ENCODE assay signal across 8 cellular contexts in the genomic region with DNA sequence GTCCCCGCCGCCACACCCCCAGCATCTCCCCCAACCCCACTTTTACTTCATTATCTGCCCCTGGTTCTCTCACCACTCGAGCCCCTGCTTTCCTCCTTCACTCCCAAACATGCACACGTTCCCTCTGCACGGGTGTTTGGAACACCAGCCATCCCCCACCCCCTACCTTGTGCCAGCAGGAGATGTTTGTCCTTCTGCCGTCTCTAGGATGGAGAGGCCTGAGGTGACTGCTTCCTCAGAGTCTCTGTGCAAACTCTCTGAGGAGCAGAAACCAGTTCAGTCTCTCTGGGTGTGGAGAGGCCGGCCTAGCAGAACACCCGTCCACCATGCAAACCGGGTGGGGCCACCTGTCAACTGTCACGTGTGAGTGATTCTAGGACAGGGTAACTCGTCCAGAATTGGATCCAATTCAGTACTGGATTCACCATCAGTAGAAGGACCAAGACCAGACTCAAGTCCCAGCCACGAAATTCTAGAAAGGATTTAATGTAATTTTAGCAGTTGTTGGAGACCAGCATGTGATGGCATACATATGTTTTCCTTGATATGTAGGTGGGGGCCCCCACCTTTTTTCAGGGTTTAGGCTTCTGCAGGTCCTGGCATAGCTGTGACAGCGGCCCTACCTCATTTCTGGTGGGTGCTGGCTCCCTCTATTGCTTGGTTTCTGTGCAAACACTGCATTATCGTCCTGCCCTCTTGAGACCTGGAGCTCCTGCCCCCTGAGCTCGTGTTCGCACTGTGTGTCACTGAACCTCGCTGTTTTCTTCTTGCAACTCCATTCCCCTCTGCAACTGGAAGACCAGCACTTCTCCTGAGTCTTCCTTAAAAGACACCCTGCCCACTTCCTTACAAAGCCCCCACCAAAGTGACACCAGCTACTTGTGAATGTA. TPM values are rescaled to one million over a fixed set of nuclear protein-coding genes. Genes with fewer than 3 reads are reported as not detected.
DNase-seq lines count a peak whose midpoint lies in the region; ATAC-seq and TF ChIP-seq lines count a peak whose summit lies in the region.
"Had no signal": no experiment of that assay in that cellular context is flagged by ENCODE, and none has a peak within 500 bp of the region (broad histone marks: within the 10 kb centered on the region; RNA-seq: fewer than 3 reads in every experiment).

A gene with protein sequence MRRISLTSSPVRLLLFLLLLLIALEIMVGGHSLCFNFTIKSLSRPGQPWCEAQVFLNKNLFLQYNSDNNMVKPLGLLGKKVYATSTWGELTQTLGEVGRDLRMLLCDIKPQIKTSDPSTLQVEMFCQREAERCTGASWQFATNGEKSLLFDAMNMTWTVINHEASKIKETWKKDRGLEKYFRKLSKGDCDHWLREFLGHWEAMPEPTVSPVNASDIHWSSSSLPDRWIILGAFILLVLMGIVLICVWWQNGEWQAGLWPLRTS (minus strand): TSS at position 259 of the 890 bp plus-strand sequence. CDS start 7,212 bp downstream, outside the sequence.

- CTCF ChIA-PET in WTC11 (lab: Charles Lee), result interaction anchor here (0.6 to 1.1 kb wide), 7 partner anchors 12 to 66 kb away, joined by 3 to 9 read pairs (median 3); no protein-coding TSS in a partner anchor

- no peak within 1 kb of the TSS for H3K4me3 Mint-ChIP-seq in WTC11

- no peak within 1 kb of the TSS for H3K4me2 ChIP-seq in hepatocyte

- TF ChIP-seq EP300 in Ishikawa (IDR thresholded peaks at IDR 0.05; ENCODE audit: borderline replicate concordance) (no peak), suprapubic skin (IDR thresholded peaks at IDR 0.05) (no peak)

- POLR2A ChIA-PET in WTC11 (lab: Charles Lee), result no interaction called here

- H3K36me3 Mint-ChIP-seq in WTC11, result no peaks in the 10 kb centered on the region

- H3K4me1 Mint-ChIP-seq in WTC11, result peaks cover 14% of the 10 kb centered on the region

- no peaks in the 10 kb centered on the region for H3K9me3 ChIP-seq in hepatocyte (ENCODE audit: low read depth)
- H3K9me3 ChIP-seq in suprapubic skin, result no peaks in the 10 kb centered on the region

- WGBS in hepatocyte (ENCODE audit: low lambda C conversion rate, missing lambda C conversion rate), result 77% methylated on average over 17 of the region's 17 CpGs
- 54% methylated on average over 17 of the region's 17 CpGs for WGBS in suprapubic skin

- H2AFZ ChIP-seq in hepatocyte, result no peak within 1 kb of the TSS

- peaks cover 6% of the 10 kb centered on the region; the same call in 1 of the 2 replicates for H3K27me3 Mint-ChIP-seq in WTC11 (ENCODE audit: low read depth)

- TF ChIP-seq POLR2A in suprapubic skin (IDR thresholded peaks at IDR 0.05), result no peak

- H3K4me1 ChIP-seq in hepatocyte (ENCODE audit: insufficient read depth) (peaks cover 7% of the 10 kb centered on the region), suprapubic skin (peaks cover 64% of the 10 kb centered on the region)

- H3K27me3 ChIP-seq in hepatocyte (no peaks in the 10 kb centered on the region), suprapubic skin (no peaks in the 10 kb centered on the region)

- ATAC-seq in WTC11 (peak; percentile 84), left lobe of liver (no peak)

- peak; percentile 23; the same call in 1 of the 2 replicates for TF ChIP-seq RAD21 in Ishikawa (IDR thresholded peaks at IDR 0.05; ENCODE audit: low read depth)

- H3K9me2 ChIP-seq in hepatocyte (replicated peaks; ENCODE audit: insufficient read depth), result no peaks in the 10 kb centered on the region

- H3K27ac ChIP-seq in hepatocyte, result no peak within 1 kb of the TSS
- peak within 1 kb of the TSS; percentile 81 for H3K27ac ChIP-seq in suprapubic skin

- no peaks in the 10 kb centered on the region for H3K36me3 ChIP-seq in hepatocyte (replicated peaks; ENCODE audit: insufficient read depth, low read depth)
- H3K36me3 ChIP-seq in suprapubic skin, result no peaks in the 10 kb centered on the region

- H3K27ac Mint-ChIP-seq in WTC11, result no peak within 1 kb of the TSS

- TF ChIP-seq CTCF in WTC11 (IDR thresholded peaks at IDR 0.05) (no peak), hepatocyte (IDR thresholded peaks at IDR 0.05; ENCODE audit: poor library complexity) (peak; percentile 3), suprapubic skin (IDR thresholded peaks at IDR 0.05) (no peak)

- DNase-seq in WTC11 (ENCODE audit: low spot score) (peak; percentile 21), hepatocyte (ENCODE audit: low spot score) (no peak), suprapubic skin (ENCODE audit: low spot score in 2 of 2) (peak; percentile 51 to 62), Ammon's horn (ENCODE audit: low spot score) (no peak), AG20443 (ENCODE audit: low spot score) (no peak), left lobe of liver (ENCODE audit: low spot score) (no peak)
- DNase-seq: activated effector memory CD4-positive, alpha-beta T cell treated with Interleukin-2 at 50 U/mL for 16 hours had no signal

- H4K20me1 ChIP-seq in hepatocyte (ENCODE audit: insufficient read depth, poor library complexity, severe bottlenecking), result no peaks in the 10 kb centered on the region

- no peaks in the 10 kb centered on the region for H3K79me2 ChIP-seq in hepatocyte

- no peaks in the 10 kb centered on the region for H3K9me3 Mint-ChIP-seq in WTC11

- H3K4me3 ChIP-seq in hepatocyte, result no peak within 1 kb of the TSS
- H3K4me3 ChIP-seq in suprapubic skin, result peak within 1 kb of the TSS; percentile 28

TF ChIP-seq in Ishikawa, 13 proteins besides CTCF, POLR2A, EP300 and RAD21:
- no peak for TF ChIP-seq TAF1 (IDR thresholded peaks at IDR 0.05; ENCODE audit: low read depth)

TF ChIP-seq in WTC11, 78 proteins besides CTCF, POLR2A, EP300 and RAD21 (continues in another document):
- no peak for TF ChIP-seq JAZF1 (CRISPR knock-in tag; IDR thresholded peaks at IDR 0.05)
- TF ChIP-seq, protein P1, sequence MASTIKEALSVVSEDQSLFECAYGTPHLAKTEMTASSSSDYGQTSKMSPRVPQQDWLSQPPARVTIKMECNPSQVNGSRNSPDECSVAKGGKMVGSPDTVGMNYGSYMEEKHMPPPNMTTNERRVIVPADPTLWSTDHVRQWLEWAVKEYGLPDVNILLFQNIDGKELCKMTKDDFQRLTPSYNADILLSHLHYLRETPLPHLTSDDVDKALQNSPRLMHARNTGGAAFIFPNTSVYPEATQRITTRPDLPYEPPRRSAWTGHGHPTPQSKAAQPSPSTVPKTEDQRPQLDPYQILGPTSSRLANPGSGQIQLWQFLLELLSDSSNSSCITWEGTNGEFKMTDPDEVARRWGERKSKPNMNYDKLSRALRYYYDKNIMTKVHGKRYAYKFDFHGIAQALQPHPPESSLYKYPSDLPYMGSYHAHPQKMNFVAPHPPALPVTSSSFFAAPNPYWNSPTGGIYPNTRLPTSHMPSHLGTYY (CRISPR knock-in tag; IDR thresholded peaks at IDR 0.05), result no peak
- no peak for TF ChIP-seq FOXK1 (CRISPR knock-in tag; IDR thresholded peaks at IDR 0.05)
- TF ChIP-seq, protein P2, sequence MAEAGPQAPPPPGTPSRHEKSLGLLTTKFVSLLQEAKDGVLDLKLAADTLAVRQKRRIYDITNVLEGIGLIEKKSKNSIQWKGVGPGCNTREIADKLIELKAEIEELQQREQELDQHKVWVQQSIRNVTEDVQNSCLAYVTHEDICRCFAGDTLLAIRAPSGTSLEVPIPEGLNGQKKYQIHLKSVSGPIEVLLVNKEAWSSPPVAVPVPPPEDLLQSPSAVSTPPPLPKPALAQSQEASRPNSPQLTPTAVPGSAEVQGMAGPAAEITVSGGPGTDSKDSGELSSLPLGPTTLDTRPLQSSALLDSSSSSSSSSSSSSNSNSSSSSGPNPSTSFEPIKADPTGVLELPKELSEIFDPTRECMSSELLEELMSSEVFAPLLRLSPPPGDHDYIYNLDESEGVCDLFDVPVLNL (CRISPR knock-in tag; IDR thresholded peaks at IDR 0.05; ENCODE audit: borderline replicate concordance, low read depth), result no peak
- TF ChIP-seq IRF2 (CRISPR knock-in tag; IDR thresholded peaks at IDR 0.05; ENCODE audit: borderline replicate concordance, low read depth), result no peak
- TF ChIP-seq, protein P3, sequence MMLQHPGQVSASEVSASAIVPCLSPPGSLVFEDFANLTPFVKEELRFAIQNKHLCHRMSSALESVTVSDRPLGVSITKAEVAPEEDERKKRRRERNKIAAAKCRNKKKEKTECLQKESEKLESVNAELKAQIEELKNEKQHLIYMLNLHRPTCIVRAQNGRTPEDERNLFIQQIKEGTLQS (CRISPR knock-in tag; conservative IDR thresholded peaks at IDR 0.05), result no peak
- no peak for TF ChIP-seq NR2C2 (CRISPR knock-in tag; IDR thresholded peaks at IDR 0.05)
- TF ChIP-seq ETV6 (CRISPR knock-in tag; IDR thresholded peaks at IDR 0.05), result no peak
- TF ChIP-seq, protein P4, sequence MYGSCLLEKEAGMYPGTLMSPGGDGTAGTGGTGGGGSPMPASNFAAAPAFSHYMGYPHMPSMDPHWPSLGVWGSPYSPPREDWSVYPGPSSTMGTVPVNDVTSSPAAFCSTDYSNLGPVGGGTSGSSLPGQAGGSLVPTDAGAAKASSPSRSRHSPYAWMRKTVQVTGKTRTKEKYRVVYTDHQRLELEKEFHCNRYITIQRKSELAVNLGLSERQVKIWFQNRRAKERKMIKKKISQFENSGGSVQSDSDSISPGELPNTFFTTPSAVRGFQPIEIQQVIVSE (CRISPR knock-in tag; IDR thresholded peaks at IDR 0.05; ENCODE audit: borderline replicate concordance), result no peak
- no peak for TF ChIP-seq ZNF671 (CRISPR knock-in tag; IDR thresholded peaks at IDR 0.05)
- TF ChIP-seq, protein P5, sequence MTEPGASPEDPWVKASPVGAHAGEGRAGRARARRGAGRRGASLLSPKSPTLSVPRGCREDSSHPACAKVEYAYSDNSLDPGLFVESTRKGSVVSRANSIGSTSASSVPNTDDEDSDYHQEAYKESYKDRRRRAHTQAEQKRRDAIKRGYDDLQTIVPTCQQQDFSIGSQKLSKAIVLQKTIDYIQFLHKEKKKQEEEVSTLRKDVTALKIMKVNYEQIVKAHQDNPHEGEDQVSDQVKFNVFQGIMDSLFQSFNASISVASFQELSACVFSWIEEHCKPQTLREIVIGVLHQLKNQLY (CRISPR knock-in tag; IDR thresholded peaks at IDR 0.05), result no peak
- TF ChIP-seq CREB1 (CRISPR knock-in tag; IDR thresholded peaks at IDR 0.05), result no peak
- TF ChIP-seq, protein P6, sequence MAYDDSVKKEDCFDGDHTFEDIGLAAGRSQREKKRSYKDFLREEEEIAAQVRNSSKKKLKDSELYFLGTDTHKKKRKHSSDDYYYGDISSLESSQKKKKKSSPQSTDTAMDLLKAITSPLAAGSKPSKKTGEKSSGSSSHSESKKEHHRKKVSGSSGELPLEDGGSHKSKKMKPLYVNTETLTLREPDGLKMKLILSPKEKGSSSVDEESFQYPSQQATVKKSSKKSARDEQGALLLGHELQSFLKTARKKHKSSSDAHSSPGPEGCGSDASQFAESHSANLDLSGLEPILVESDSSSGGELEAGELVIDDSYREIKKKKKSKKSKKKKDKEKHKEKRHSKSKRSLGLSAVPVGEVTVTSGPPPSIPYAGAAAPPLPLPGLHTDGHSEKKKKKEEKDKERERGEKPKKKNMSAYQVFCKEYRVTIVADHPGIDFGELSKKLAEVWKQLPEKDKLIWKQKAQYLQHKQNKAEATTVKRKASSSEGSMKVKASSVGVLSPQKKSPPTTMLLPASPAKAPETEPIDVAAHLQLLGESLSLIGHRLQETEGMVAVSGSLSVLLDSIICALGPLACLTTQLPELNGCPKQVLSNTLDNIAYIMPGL (CRISPR knock-in tag; IDR thresholded peaks at IDR 0.05), result no peak

RNA-seq across cellular contexts. Expression of the gene that starts here (rescaled TPM):
- total RNA-seq in WTC11 (2021) (not detected in 3 replicates), hepatocyte (0.28 TPM in 1 of 2 replicates, not detected in the other), suprapubic skin (10 to 100 TPM; 14.4 to 46.8 (median 22.8) TPM), left lobe of liver (not detected)
- 0.44 TPM in 1 of 2 replicates, not detected in the other for polyA plus RNA-seq in hepatocyte

Comparison
In these comparisons a context has a peak if more than half of its experiments do, and no peak if none do; other contexts are left out.
1. RNA of the gene that starts here (total RNA-seq): 14.4 to 46.8 TPM in suprapubic skin; not detected in WTC11, 0.28 TPM in hepatocyte and not detected in left lobe of liver (single experiment); every median in the first group is over 10 times any median in the second.
2. Peak in DNase-seq and ATAC-seq in WTC11; RNA of the gene not detected or under 1 TPM.
3. DNase-seq: peak in suprapubic skin (2 of 2); none in hepatocyte (single experiment), Ammon's horn (single experiment), AG20443 (single experiment) and left lobe of liver (single experiment).